Comparison of ENCODE assay signal across 11 cellular contexts in the genomic region with DNA sequence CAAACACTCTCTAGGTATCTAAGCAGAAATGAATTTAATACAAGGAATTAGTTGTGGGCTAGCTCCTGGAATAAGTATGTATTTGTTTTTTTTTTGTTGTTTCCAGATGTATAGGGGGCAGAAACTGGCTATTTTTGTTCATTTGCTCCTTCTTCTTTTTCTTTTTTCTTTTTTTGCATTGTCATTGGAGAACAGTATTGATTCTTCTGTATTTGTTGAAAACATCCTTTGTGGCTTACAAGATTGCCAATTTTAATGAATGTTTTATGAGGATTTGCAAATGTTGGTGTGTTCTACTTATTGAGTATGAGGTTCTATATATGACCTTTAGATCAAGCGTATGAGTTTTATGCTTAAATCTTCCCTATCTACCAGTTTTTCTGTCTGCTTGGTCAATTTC. TPM values are rescaled to one million over a fixed set of nuclear protein-coding genes. Genes with fewer than 3 reads are reported as not detected.
"Had no signal": no experiment of that assay in that cellular context is flagged by ENCODE, and none has a peak within 500 bp of the region (broad histone marks: within the 10 kb centered on the region; RNA-seq: fewer than 3 reads in every experiment).

No MANE protein-coding gene starts in this region.

- H2AFZ ChIP-seq: GM23248, GM23338 had no signal

- H3K4me3 Mint-ChIP-seq: GM23338, H9, HFFc6 had no signal

- H3K9me3 Mint-ChIP-seq: GM23338, H9, HFFc6 had no signal

- H3K9ac ChIP-seq: GM23248 had no signal

- H3K27ac ChIP-seq: GM23248 had no signal

- H3K4me3 ChIP-seq: GM23248, GM23338, HAP-1 had no signal

- H3K4me2 ChIP-seq: GM23338 had no signal

- H3K4me1 ChIP-seq: HAP-1 had no signal

- H3K9me3 ChIP-seq: HAP-1 had no signal

- H3K36me3 ChIP-seq: HAP-1 had no signal

- DNase-seq: GM23248, GOT3, H7, H9, HCEC 1CT, HFFc6 had no signal

- H3K27ac Mint-ChIP-seq: GM23338, H9, HFFc6 had no signal

- FAIRE-seq: H1, H54 had no signal

- ATAC-seq: GM23338, HCT116 had no signal

RNA-seq across cellular contexts. Expression of a gene that starts 22.6 kb away (rescaled TPM):
- total RNA-seq: GM23248 had no signal
